In genomic region chr10:34491666-34492065, GRCh38 we compare ENCODE assay signal across 20 cellular contexts.
DNase-seq lines count a peak whose midpoint lies in the region; ATAC-seq, FAIRE-seq and TF ChIP-seq lines count a peak whose summit lies in the region.
"Had no signal": no experiment of that assay in that cellular context is flagged by ENCODE, and none has a peak within 500 bp of the region (broad histone marks: within the 10 kb centered on the region; RNA-seq: fewer than 3 reads in every experiment).

No MANE protein-coding gene starts in this region.

- no peaks in the 10 kb centered on the region for H3K9me1 ChIP-seq in K562 (ENCODE audit: control insufficient read depth, insufficient read depth, low read length)

- no peak overlapping the region for H3K4me3 ChIP-seq in K562
- H3K4me3 ChIP-seq: hepatocyte, testis had no signal

- TF ChIP-seq EP300 in K562 (IDR thresholded peaks at IDR 0.05; ENCODE audit: low read length): no peak

- no peak overlapping the region for H3K27ac ChIP-seq in K562 (ENCODE audit: extremely low read depth, low read depth, low read length)
- H3K27ac ChIP-seq: RWPE1, testis had no signal

- H3K4me2 ChIP-seq in K562 (ENCODE audit: insufficient read depth, low read length): no peak overlapping the region
- H3K4me2 ChIP-seq: hepatocyte had no signal

- intact Hi-C loops in K562 (cut with micrococcal nuclease): no loop called here
- intact Hi-C loops in activated CD4-positive, alpha-beta T cell treated with anti-CD3 and anti-CD28 coated beads for 36 hours (cut with DNase I, micrococcal nuclease): no loop called here

- H3K4me1 Mint-ChIP-seq in activated CD4-positive, alpha-beta T cell treated with anti-CD3 and anti-CD28 coated beads for 36 hours: no peaks in the 10 kb centered on the region
- H3K4me1 Mint-ChIP-seq: memory B cell, natural killer cell had no signal

- no TSS peak for BruUV-seq in K562 (replicated peaks; lab: Mats Ljungman, UMichigan)

- H3K9me3 ChIP-seq in K562 (replicated peaks; ENCODE audit: control insufficient read depth, insufficient read depth, low read depth, low read length): no peaks in the 10 kb centered on the region
- H3K9me3 ChIP-seq: testis had no signal

- peaks cover 0 to 5% of the 10 kb centered on the region in 2 experiments; a peak in 1 of 5 replicates for H3K4me1 ChIP-seq in K562 (replicated peaks in 1 of 2; ENCODE audit: control insufficient read depth in 2 of 2, insufficient read depth in 2 of 2, low read length in 2 of 2)
- H3K4me1 ChIP-seq: testis had no signal

- no peak overlapping the region for H2AFZ ChIP-seq in K562 (ENCODE audit: low read depth, low read length)
- H2AFZ ChIP-seq: hepatocyte had no signal

- CTCF ChIA-PET in K562 (lab: Yijun Ruan, JAX; ENCODE audit: low intra/inter-chr PET ratio): no interaction called here
- CTCF ChIA-PET in activated CD4-positive, alpha-beta T cell treated with anti-CD3 and anti-CD28 coated beads for 36 hours (lab: Charles Lee): no interaction called here

- WGBS in K562 (ENCODE audit: insufficient coverage, low coverage, missing lambda C conversion rate): 12% methylated on average over 3 of the region's 3 CpGs

- DNase-seq in DMS53 (lab: John Stamatoyannopoulos, UW): peak; percentile 88
- no peak for DNase-seq in DMS53 treated with DMSO at 0.1 percent for 48 hours (lab: John Stamatoyannopoulos, UW; ENCODE audit: unreplicated experiment)
- peak; percentile 19 to 44 for DNase-seq in NCI-H2081 (lab: John Stamatoyannopoulos, UW)
- no peak for DNase-seq in K562 (ENCODE audit: extremely low read depth in 1 of 4, low spot score in 3 of 4)
- DNase-seq in putamen (ENCODE audit: low spot score): peak; percentile 8
- no peak for DNase-seq in T1000 (lab: John Stamatoyannopoulos, UW)
- no peak for DNase-seq in activated CD4-positive, alpha-beta T cell treated with anti-CD3 and anti-CD28 coated beads for 36 hours
- DNase-seq: 8988T; activated CD4-positive, alpha-beta T cell treated with anti-CD3 and anti-CD28 coated beads, Interleukin-2, amount 50 U/mL, for 4 hours; activated naive CD4-positive, alpha-beta T cell treated with Interleukin-2 at 50 U/mL for 16 hours; endodermal cell; islet precursor cell; Kasumi-1; natural killer cell; testis had no signal

- ATAC-seq in K562 (no peak), HG03565 (IDR thresholded peaks at IDR 0.05; ENCODE audit: unreplicated experiment) (no peak)
- no peak for ATAC-seq in activated CD4-positive, alpha-beta T cell treated with anti-CD3 and anti-CD28 coated beads for 36 hours
- ATAC-seq: natural killer cell had no signal

- in situ Hi-C loops in K562 (cut with MboI): no loop called here

- H3K36me3 ChIP-seq in K562 (ENCODE audit: control insufficient read depth, insufficient read depth, low read length): no peaks in the 10 kb centered on the region

- H3K27ac Mint-ChIP-seq in activated CD4-positive, alpha-beta T cell treated with anti-CD3 and anti-CD28 coated beads for 36 hours: no peak overlapping the region
- H3K27ac Mint-ChIP-seq: memory B cell, natural killer cell had no signal

- no peaks in the 10 kb centered on the region for H3K9me3 Mint-ChIP-seq in activated CD4-positive, alpha-beta T cell treated with anti-CD3 and anti-CD28 coated beads for 36 hours (ENCODE audit: low read depth)
- H3K9me3 Mint-ChIP-seq: endodermal cell, natural killer cell had no signal

- no peaks in the 10 kb centered on the region for H4K20me1 ChIP-seq in K562 (replicated peaks; ENCODE audit: control insufficient read depth, insufficient read depth, low read length)

- no peak for TF ChIP-seq POLR2A in K562 (conservative IDR thresholded peaks at IDR 0.05)

- TF ChIP-seq RAD21 in K562 (CRISPR knock-in tag; conservative IDR thresholded peaks at IDR 0.05 in 1 of 2, IDR thresholded peaks at IDR 0.05 in 1 of 2): no peak

- POLR2A ChIA-PET in K562 (lab: Yijun Ruan, JAX): no interaction called here
- POLR2A ChIA-PET in activated CD4-positive, alpha-beta T cell treated with anti-CD3 and anti-CD28 coated beads for 36 hours (lab: Charles Lee): no interaction called here

- no peaks in the 10 kb centered on the region for H3K27me3 ChIP-seq in K562 (ENCODE audit: control insufficient read depth in 2 of 2, insufficient read depth in 2 of 2, low read length in 2 of 2)
- H3K27me3 ChIP-seq: hepatocyte, testis had no signal

- no peak overlapping the region for H3K4me3 Mint-ChIP-seq in activated CD4-positive, alpha-beta T cell treated with anti-CD3 and anti-CD28 coated beads for 36 hours
- H3K4me3 Mint-ChIP-seq: endodermal cell, memory B cell, natural killer cell had no signal

- no peaks in the 10 kb centered on the region for H3K27me3 Mint-ChIP-seq in activated CD4-positive, alpha-beta T cell treated with anti-CD3 and anti-CD28 coated beads for 36 hours
- H3K27me3 Mint-ChIP-seq: progenitor cell of endocrine pancreas had no signal

- no peaks in the 10 kb centered on the region for H3K36me3 Mint-ChIP-seq in activated CD4-positive, alpha-beta T cell treated with anti-CD3 and anti-CD28 coated beads for 36 hours (ENCODE audit: low read depth)
- H3K36me3 Mint-ChIP-seq: memory B cell, natural killer cell had no signal

- no peak overlapping the region for H3K9ac ChIP-seq in K562 (ENCODE audit: insufficient read depth in 1 of 2, low read depth in 2 of 2, low read length in 2 of 2)

- no peaks in the 10 kb centered on the region for H3K79me2 ChIP-seq in K562 (ENCODE audit: control insufficient read depth, insufficient read depth, low read length)

- no peak for FAIRE-seq in K562 (lab: Jason Lieb, UNC)

- no peak for TF ChIP-seq CTCF in K562 (IDR thresholded peaks at IDR 0.05 in 2 of 3, conservative IDR thresholded peaks at IDR 0.05 in 1 of 3; ENCODE audit: insufficient read depth in 2 of 3, low read depth in 1 of 3, low read length in 3 of 3)

TF ChIP-seq in K562, 482 proteins besides CTCF, POLR2A, EP300 and RAD21:
- 0 out of 2 replicates have a peak, but pooled peaks have one; percentile 16 for TF ChIP-seq RFX1 (IDR thresholded peaks at IDR 0.05)
- no peak for TF ChIP-seq VEZF1 (CRISPR knock-in tag; IDR thresholded peaks at IDR 0.05)

Comparison
In these comparisons a context has a peak if more than half of its experiments do, and no peak if none do; other contexts are left out.
1. DNase-seq: peak in DMS53 (single experiment), NCI-H2081 (2 of 2) and putamen (single experiment); none in DMS53 treated with DMSO at 0.1 percent for 48 hours (single experiment), K562 (0 of 4), T1000 (single experiment) and activated CD4-positive, alpha-beta T cell treated with anti-CD3 and anti-CD28 coated beads for 36 hours (single experiment).